6 cellular contexts compared by ENCODE assay signal in genomic region chrY:6406827-6407226, GRCh38.
DNase-seq lines count a peak whose midpoint lies in the region; ATAC-seq, FAIRE-seq and TF ChIP-seq lines count a peak whose summit lies in the region.
"Not testable (repeated sequence)": the region's sequence is repeated elsewhere in the genome, so short reads cannot be mapped to it uniquely, and the experiment has no call there.

No MANE protein-coding gene starts in this region.

- FAIRE-seq in GM12891 (lab: Jason Lieb, UNC), result peak; percentile 35
- FAIRE-seq in GM19239 (lab: Jason Lieb, UNC), result peak; percentile 54

- TF ChIP-seq POLR2A in GM12891 (IDR thresholded peaks at IDR 0.05; ENCODE audit: low read depth, low read length), result not testable (repeated sequence)

- not testable (repeated sequence) for DNase-seq in GM12891 (ENCODE audit: insufficient read length, low spot score); GM19239 (ENCODE audit: insufficient read length, low spot score)

- ATAC-seq in GM18868 (IDR thresholded peaks at IDR 0.05; ENCODE audit: unreplicated experiment) (peak; percentile 95), HG02588 (IDR thresholded peaks at IDR 0.05; ENCODE audit: unreplicated experiment) (peak; percentile 70), HG02798 (IDR thresholded peaks at IDR 0.05; ENCODE audit: poor library complexity, unreplicated experiment) (peak; percentile 57), HG03432 (IDR thresholded peaks at IDR 0.05; ENCODE audit: unreplicated experiment) (peak; percentile 79)
